In genomic region chr1:27049127-27049526, GRCh38 we compare ENCODE assay signal across 18 cellular contexts. TPM values are rescaled to one million over a fixed set of nuclear protein-coding genes. Genes with fewer than 3 reads are reported as not detected.
DNase-seq lines count a peak whose midpoint lies in the region; ATAC-seq, FAIRE-seq and TF ChIP-seq lines count a peak whose summit lies in the region.
"Had no signal": no experiment of that assay in that cellular context is flagged by ENCODE, and none has a peak within 500 bp of the region (broad histone marks: within the 10 kb centered on the region; RNA-seq: fewer than 3 reads in every experiment).

No MANE protein-coding gene starts in this region.

- H3K4me1 ChIP-seq in H9 (ENCODE audit: insufficient read depth, low read length) (peaks cover 8% of the 10 kb centered on the region; the same call in 1 of the 2 replicates), Karpas-422 (ENCODE audit: low read length) (peaks cover 15% of the 10 kb centered on the region), H1 (replicated peaks in 1 of 4; ENCODE audit: control insufficient read depth in 3 of 4, insufficient read depth in 4 of 4, low read length in 3 of 4) (peaks cover 6 to 20% (median 14%) of the 10 kb centered on the region in 4 experiments)

- no peak overlapping the region for H3K4me3 ChIP-seq in Karpas-422 (ENCODE audit: low read length)
- H3K4me3 ChIP-seq in H1 (ENCODE audit: extremely low read depth in 1 of 4, insufficient read depth in 2 of 4, low read depth in 3 of 4, low read length in 4 of 4): no peak overlapping the region
- H3K4me3 ChIP-seq: GM12878 had no signal

- H4K20me1 ChIP-seq in H9 (ENCODE audit: control insufficient read depth, insufficient read depth, insufficient read length) (no peaks in the 10 kb centered on the region), Karpas-422 (ENCODE audit: insufficient read depth, low read depth, low read length) (no peaks in the 10 kb centered on the region), H1 (replicated peaks in 1 of 2; ENCODE audit: control insufficient read depth in 1 of 2, insufficient read depth in 2 of 2, low read length in 2 of 2) (no peaks in the 10 kb centered on the region)

- H3K36me3 ChIP-seq in Karpas-422 (ENCODE audit: insufficient read depth, low read length): no peaks in the 10 kb centered on the region
- H3K36me3 ChIP-seq in H1 (ENCODE audit: control insufficient read depth in 2 of 4, insufficient read depth in 4 of 4, low read length in 3 of 4): no peaks in the 10 kb centered on the region

- H3K9me3 Mint-ChIP-seq in H9: peaks cover 0 to 4% of the 10 kb centered on the region in 2 experiments; a peak in 2 of 5 replicates
- no peaks in the 10 kb centered on the region for H3K9me3 Mint-ChIP-seq in nephron
- no peaks in the 10 kb centered on the region for H3K9me3 Mint-ChIP-seq in CD4-positive, alpha-beta T cell
- H3K9me3 Mint-ChIP-seq: CD4-positive, alpha-beta memory T cell had no signal

- H3K4ac ChIP-seq in H9 (ENCODE audit: low read depth, low read length): no peak overlapping the region
- no peak overlapping the region for H3K4ac ChIP-seq in H1 (replicated peaks; ENCODE audit: insufficient read length, low read depth, low read length)

- DNase-seq in H9 (no peak), Karpas-422 (no peak), H1 (ENCODE audit: low read depth in 1 of 2, low spot score in 2 of 2) (no peak), T-helper 17 cell (no peak), AG08396 (ENCODE audit: low spot score) (no peak)
- DNase-seq in CD4-positive, alpha-beta T cell: no peak
- no peak for DNase-seq in stimulated activated naive CD4-positive, alpha-beta T cell treated with Interleukin-2 at 50 U/mL for 16 hours (lab: John Stamatoyannopoulos, UW)
- DNase-seq: ACHN; AML-193; Calu3; CD4-positive, alpha-beta memory T cell; EL had no signal

- no peak overlapping the region for H4K91ac ChIP-seq in H9 (ENCODE audit: insufficient read length, low read depth, low read length)
- no peak overlapping the region for H4K91ac ChIP-seq in H1 (replicated peaks; ENCODE audit: insufficient read length, low read length)

- H3K23ac ChIP-seq in H9 (ENCODE audit: insufficient read length, low read depth, low read length) (no peak overlapping the region), H1 (ENCODE audit: insufficient read length) (no peak overlapping the region)

- no peak overlapping the region for H3K27ac ChIP-seq in H9 (ENCODE audit: insufficient read length, low read depth, low read length)
- no peak overlapping the region for H3K27ac ChIP-seq in Karpas-422 (ENCODE audit: low read length)
- 0 out of 2 replicates have a peak overlapping the region, but pooled peaks have one; percentile 10 for H3K27ac ChIP-seq in H1 (ENCODE audit: low read depth, low read length)
- H3K27ac ChIP-seq in CD4-positive, alpha-beta T cell (ENCODE audit: low read depth, low read length): no peak overlapping the region
- H3K27ac ChIP-seq: C4-2B had no signal

- H2BK20ac ChIP-seq in H9 (ENCODE audit: low read depth, low read length, poor library complexity, severe bottlenecking): no peak overlapping the region
- no peak overlapping the region for H2BK20ac ChIP-seq in H1 (ENCODE audit: low read length)

- POLR2A ChIA-PET in H1 (lab: Charles Lee; ENCODE audit: partially characterized antibody): interaction anchor here (0.7 to 58.9 kb wide), 9 partner anchors 7 to 106 kb away, joined by 3 to 1829 read pairs (median 5); partner anchors contain the start of genes SLC9A1, TENT5B and TRNP1
- POLR2A ChIA-PET in CD4-positive, alpha-beta T cell (lab: Charles Lee): no interaction called here

- no peak overlapping the region for H3K18ac ChIP-seq in H9 (ENCODE audit: insufficient read length, low read depth, low read length)
- peak overlapping the region; percentile 3; the same call in 1 of the 2 replicates for H3K18ac ChIP-seq in H1 (ENCODE audit: extremely low read depth, low read length)

- H2AK5ac ChIP-seq in H9 (ENCODE audit: insufficient read length, low read length) (no peak overlapping the region), H1 (ENCODE audit: low read depth, low read length) (no peak overlapping the region)

- H3K4me3 Mint-ChIP-seq in H9 (peak overlapping the region in 1 of 2 experiments; percentile 6; a peak in 1 of 5 replicates), nephron (no peak overlapping the region), T-helper 17 cell (no peak overlapping the region)
- no peak overlapping the region for H3K4me3 Mint-ChIP-seq in CD4-positive, alpha-beta T cell
- H3K4me3 Mint-ChIP-seq: CD4-positive, alpha-beta memory T cell had no signal

- TF ChIP-seq CTCF in H9 (conservative IDR thresholded peaks at IDR 0.05) (no peak), H1 (IDR thresholded peaks at IDR 0.05; ENCODE audit: control extremely low read depth in 1 of 3, insufficient read depth in 1 of 3, low read depth in 1 of 3, low read length in 3 of 3) (no peak), nephron (IDR thresholded peaks at IDR 0.05; ENCODE audit: unreplicated experiment in 3 of 3) (no peak)
- no peak for TF ChIP-seq CTCF in CD4-positive, alpha-beta T cell (IDR thresholded peaks at IDR 0.05)

- H3K9ac ChIP-seq in H9 (ENCODE audit: extremely low read depth, insufficient read length, low read length) (no peak overlapping the region), Karpas-422 (ENCODE audit: low read length) (peak overlapping the region; percentile 42), H1 (replicated peaks in 1 of 4; ENCODE audit: extremely low read depth in 1 of 4, low read depth in 3 of 4, low read length in 3 of 4) (no peak overlapping the region)

- FAIRE-seq in H1 (lab: Jason Lieb, UNC): no peak
- FAIRE-seq: GM12878, GM19239, H54 had no signal

- H2BK120ac ChIP-seq in H9 (ENCODE audit: low read depth, low read length, poor library complexity, severe bottlenecking) (no peak overlapping the region), H1 (replicated peaks; ENCODE audit: low read depth, low read length) (no peak overlapping the region)

- no peak overlapping the region for H2BK15ac ChIP-seq in H9 (ENCODE audit: low read depth, low read length)
- H2BK15ac ChIP-seq in H1 (ENCODE audit: low read length): no peak overlapping the region

- peaks cover 28 to 30% of the 10 kb centered on the region in 2 experiments for H3K4me1 Mint-ChIP-seq in H9
- H3K4me1 Mint-ChIP-seq in nephron: peaks cover 24% of the 10 kb centered on the region
- H3K4me1 Mint-ChIP-seq in CD4-positive, alpha-beta T cell (ENCODE audit: low read depth): peaks cover 21% of the 10 kb centered on the region
- peaks cover 13% of the 10 kb centered on the region for H3K4me1 Mint-ChIP-seq in T-helper 17 cell

- H3K14ac ChIP-seq in H9 (ENCODE audit: insufficient read depth, low read length): no peak overlapping the region
- no peak overlapping the region for H3K14ac ChIP-seq in H1 (ENCODE audit: insufficient read length)

- H3K9me3 ChIP-seq in H9 (ENCODE audit: control insufficient read depth, low read depth, low read length) (no peaks in the 10 kb centered on the region), Karpas-422 (ENCODE audit: low read length) (no peaks in the 10 kb centered on the region), H1 (ENCODE audit: insufficient read depth in 2 of 2, low read depth in 1 of 2, low read length in 1 of 2) (peaks cover 0 to 2% of the 10 kb centered on the region in 2 experiments; a peak in 1 of 4 replicates), T-helper 17 cell (ENCODE audit: control insufficient read depth, low read length, poor library complexity, severe bottlenecking) (no peaks in the 10 kb centered on the region)
- no peaks in the 10 kb centered on the region for H3K9me3 ChIP-seq in CD4-positive, alpha-beta T cell (ENCODE audit: control insufficient read depth, low read length)

- no peak overlapping the region for H2AFZ ChIP-seq in H9 (ENCODE audit: low read length)
- no peak overlapping the region for H2AFZ ChIP-seq in Karpas-422 (ENCODE audit: low read length)
- H2AFZ ChIP-seq in H1 (ENCODE audit: low read length): no peak overlapping the region

- no peaks in the 10 kb centered on the region for H3K27me3 ChIP-seq in H9 (ENCODE audit: insufficient read depth, low read length)
- H3K27me3 ChIP-seq in Karpas-422 (ENCODE audit: low read length): no peaks in the 10 kb centered on the region
- H3K27me3 ChIP-seq in H1 (replicated peaks in 1 of 4; ENCODE audit: control insufficient read depth in 3 of 4, extremely low read depth in 1 of 4, insufficient read depth in 3 of 4, low read length in 3 of 4): no peaks in the 10 kb centered on the region; a peak in 1 of 7 replicates
- no peaks in the 10 kb centered on the region for H3K27me3 ChIP-seq in CD4-positive, alpha-beta T cell (ENCODE audit: control insufficient read depth, insufficient read depth, low read length)

- H3K56ac ChIP-seq in H9 (ENCODE audit: insufficient read length, low read depth, low read length) (no peak overlapping the region), H1 (replicated peaks; ENCODE audit: insufficient read length, low read depth, low read length) (no peak overlapping the region)

- H3T11ph ChIP-seq in H9 (ENCODE audit: low read length): no peak overlapping the region

- H3K4me2 ChIP-seq in H9 (ENCODE audit: insufficient read depth, insufficient read length, low read length) (no peak overlapping the region), Karpas-422 (ENCODE audit: low read depth, low read length, poor library complexity, severe bottlenecking) (no peak overlapping the region), H1 (ENCODE audit: insufficient read depth in 1 of 2, low read depth in 2 of 2, low read length in 2 of 2) (no peak overlapping the region)

- H3K79me2 ChIP-seq in H9 (ENCODE audit: insufficient read depth, low read length): no peaks in the 10 kb centered on the region
- no peaks in the 10 kb centered on the region for H3K79me2 ChIP-seq in Karpas-422 (ENCODE audit: low read length)
- no peaks in the 10 kb centered on the region for H3K79me2 ChIP-seq in H1 (ENCODE audit: control insufficient read depth in 1 of 2, insufficient read depth in 2 of 2, low read length in 2 of 2)

- H4K8ac ChIP-seq in H9 (replicated peaks; ENCODE audit: insufficient read length, low read depth, low read length): no peak overlapping the region
- H4K8ac ChIP-seq in H1 (ENCODE audit: extremely low read depth, insufficient read depth, low read length): no peak overlapping the region

- H2BK5ac ChIP-seq in H9 (ENCODE audit: insufficient read length, low read length) (no peak overlapping the region), H1 (ENCODE audit: low read depth, low read length) (no peak overlapping the region)

- H3K27ac Mint-ChIP-seq in H9: peak overlapping the region in 2 of 3 experiments; percentile 13 to 70; a peak in 2 of 7 replicates
- peak overlapping the region; percentile 62 to 75 (median 68) for H3K27ac Mint-ChIP-seq in nephron
- no peak overlapping the region for H3K27ac Mint-ChIP-seq in CD4-positive, alpha-beta T cell
- H3K27ac Mint-ChIP-seq in T-helper 17 cell: no peak overlapping the region
- H3K27ac Mint-ChIP-seq: CD4-positive, alpha-beta memory T cell had no signal

- TF ChIP-seq POLR2A in H1 (IDR thresholded peaks at IDR 0.05; ENCODE audit: control extremely low read depth in 1 of 2, low read depth in 2 of 2, low read length in 2 of 2): no peak

- H4K5ac ChIP-seq in H9 (ENCODE audit: insufficient read length, low read depth, low read length) (no peak overlapping the region), H1 (ENCODE audit: insufficient read length, low read depth, low read length) (no peak overlapping the region)

- intact Hi-C loops in CD4-positive, alpha-beta T cell (cut with DNase I, micrococcal nuclease): no loop called here

- ATAC-seq in CD4-positive, alpha-beta T cell (ENCODE audit: poor library complexity): no peak
- no peak for ATAC-seq in T-helper 17 cell
- ATAC-seq: GM12878, HCT116 had no signal

- no peak for TF ChIP-seq EP300 in H1 (IDR thresholded peaks at IDR 0.05; ENCODE audit: borderline replicate concordance in 1 of 2, low read depth in 2 of 2, low read length in 2 of 2)

- WGBS in H9 (ENCODE audit: extremely low coverage, insufficient read length, low lambda C conversion rate): no CpG with 5 or more reads among the region's 2 CpGs
- WGBS in H1 (ENCODE audit: extremely low coverage in 1 of 2, insufficient coverage in 1 of 2, insufficient read length in 1 of 2, insufficient replicate concordance in 2 of 2, low coverage in 1 of 2, low lambda C conversion rate in 2 of 2, missing lambda C conversion rate in 1 of 2), 2 experiments: 95% methylated on average over 2 of the region's 2 CpGs; no CpG with 5 or more reads in 1 of the 2 experiments

- no peak overlapping the region for H2BK12ac ChIP-seq in H9 (ENCODE audit: insufficient read length, low read depth, low read length)
- no peak overlapping the region for H2BK12ac ChIP-seq in H1 (ENCODE audit: low read depth, low read length)

- H3K27me3 Mint-ChIP-seq in H9 (ENCODE audit: low read depth) (no peaks in the 10 kb centered on the region; the same call in 1 of the 2 replicates), nephron (ENCODE audit: low read depth) (no peaks in the 10 kb centered on the region), T-helper 17 cell (no peaks in the 10 kb centered on the region)
- no peaks in the 10 kb centered on the region for H3K27me3 Mint-ChIP-seq in CD4-positive, alpha-beta T cell
- H3K27me3 Mint-ChIP-seq: CD4-positive, alpha-beta memory T cell had no signal

- H3K36me3 Mint-ChIP-seq in H9 (ENCODE audit: insufficient read depth in 1 of 3, low read depth in 3 of 3): peaks cover 0 to 7% (median 0%) of the 10 kb centered on the region in 3 experiments; a peak in 2 of 7 replicates
- no peaks in the 10 kb centered on the region for H3K36me3 Mint-ChIP-seq in nephron (ENCODE audit: low read depth)
- no peaks in the 10 kb centered on the region for H3K36me3 Mint-ChIP-seq in CD4-positive, alpha-beta T cell (ENCODE audit: low read depth)
- no peaks in the 10 kb centered on the region for H3K36me3 Mint-ChIP-seq in T-helper 17 cell (ENCODE audit: low read depth)
- H3K36me3 Mint-ChIP-seq: CD4-positive, alpha-beta memory T cell had no signal

- H3K79me1 ChIP-seq in H9 (ENCODE audit: insufficient read depth, low read depth, low read length, poor library complexity, severe bottlenecking): no peaks in the 10 kb centered on the region
- H3K79me1 ChIP-seq in H1 (ENCODE audit: low read depth, low read length): no peaks in the 10 kb centered on the region; the same call in 1 of the 2 replicates

- no peak for TF ChIP-seq RAD21 in H1 (IDR thresholded peaks at IDR 0.05 in 1 of 2, conservative IDR thresholded peaks at IDR 0.05 in 1 of 2; ENCODE audit: low read depth in 2 of 2, low read length in 2 of 2)

- H3K23me2 ChIP-seq in H9 (ENCODE audit: insufficient read length, low read depth, low read length, poor library complexity, severe bottlenecking) (no peaks in the 10 kb centered on the region), H1 (ENCODE audit: low read depth, low read length) (no peaks in the 10 kb centered on the region)

- no peaks in the 10 kb centered on the region for H3K9me2 ChIP-seq in Karpas-422 (replicated peaks; ENCODE audit: insufficient read depth, low read length)

- CTCF ChIA-PET in H1 (lab: Charles Lee; ENCODE audit: partially characterized antibody): interaction anchor here (0.6 to 26.4 kb wide), 9 partner anchors 7 to 360 kb away, joined by 3 to 790 read pairs (median 5); partner anchors contain the start of gene TRNP1
- CTCF ChIA-PET in CD4-positive, alpha-beta T cell (lab: Charles Lee): no interaction called here

RNA-seq across cellular contexts. Expression of gene TENT5B, which starts 36.5 kb away (rescaled TPM):
- total RNA-seq in H9 (2021) (124 and 126 TPM in 2 replicates), T-helper 17 cell (not detected)
- not detected in 2 replicates for total RNA-seq in Karpas-422 (2014; rRNA removed; shearing (Covaris generic); ENCODE audit: low replicate concordance)
- 118 and 129 TPM in 2 replicates for total RNA-seq in H1 (2021; fragmentation: NEBNext Ultra II Directional; extraction: Animal tissue kit (Norgen Biotek cat#: 25700))
- 119 and 188 TPM in 2 replicates for polyA plus RNA-seq in H1 (2011; rRNA removed)
- 156 TPM for polyA plus RNA-seq in H1 (2011; cell fraction: cytosol; rRNA removed)
- polyA plus RNA-seq in H1 (2011; cell fraction: nucleus; rRNA removed): 142 TPM
- 104 to 136 TPM (median 132 TPM) in 4 replicates for polyA plus RNA-seq in H1 (2012, experiment 1 of 2)
- polyA plus RNA-seq in H1 (2012, experiment 2 of 2): 157 TPM
- 64.1 TPM for polyA plus RNA-seq in H1 (2013, experiment 1 of 2)
- 57.8 TPM for polyA plus RNA-seq in H1 (2013, experiment 2 of 2)
- 138 and 188 TPM in 2 replicates for polyA minus RNA-seq in H1 (2011; rRNA and poly(A)+ RNA removed)
- 164 TPM for polyA minus RNA-seq in H1 (2011; cell fraction: cytosol; rRNA and poly(A)+ RNA removed)
- polyA minus RNA-seq in H1 (2011; cell fraction: nucleus; rRNA and poly(A)+ RNA removed): 132 TPM
- not detected for total RNA-seq in CD4-positive, alpha-beta T cell
- total RNA-seq: CD4-positive, alpha-beta memory T cell had no signal
- polyA plus RNA-seq: CD4-positive, alpha-beta memory T cell had no signal

RNA-seq across cellular contexts. Expression of gene TRNP1, which starts 55.6 kb away (rescaled TPM):
- 38.4 and 39.0 TPM in 2 replicates for total RNA-seq in H9 (2021)
- total RNA-seq in Karpas-422 (2014; rRNA removed; shearing (Covaris generic); ENCODE audit: low replicate concordance): not detected in 2 replicates
- total RNA-seq in H1 (2021; fragmentation: NEBNext Ultra II Directional; extraction: Animal tissue kit (Norgen Biotek cat#: 25700)): 51.6 and 51.7 TPM in 2 replicates
- polyA plus RNA-seq in H1 (2011; rRNA removed): 102 and 106 TPM in 2 replicates
- polyA plus RNA-seq in H1 (2011; cell fraction: cytosol; rRNA removed): 69.8 TPM
- polyA plus RNA-seq in H1 (2011; cell fraction: nucleus; rRNA removed): 31.0 TPM
- polyA plus RNA-seq in H1 (2012, experiment 1 of 2): 30.9 to 32.4 TPM (median 31.9 TPM) in 4 replicates
- polyA plus RNA-seq in H1 (2012, experiment 2 of 2): 43.6 TPM
- 29.6 TPM for polyA plus RNA-seq in H1 (2013, experiment 1 of 2)
- polyA plus RNA-seq in H1 (2013, experiment 2 of 2): 28.1 TPM
- 17.3 and 19.1 TPM in 2 replicates for polyA minus RNA-seq in H1 (2011; rRNA and poly(A)+ RNA removed)
- 31.3 TPM for polyA minus RNA-seq in H1 (2011; cell fraction: cytosol; rRNA and poly(A)+ RNA removed)
- polyA minus RNA-seq in H1 (2011; cell fraction: nucleus; rRNA and poly(A)+ RNA removed): 49.0 TPM
- under 1 TPM; 0.19 to 0.20 TPM for total RNA-seq in CD4-positive, alpha-beta T cell
- total RNA-seq in T-helper 17 cell: under 1 TPM in 1 of 2 donors, not detected in 1; 0.22 TPM
- total RNA-seq: CD4-positive, alpha-beta memory T cell had no signal
- polyA plus RNA-seq: CD4-positive, alpha-beta memory T cell; GM12878 had no signal

Comparison
In these comparisons a context has a peak if more than half of its experiments do, and no peak if none do; other contexts are left out.
1. H3K27ac Mint-ChIP-seq: peak in H9 (2 of 3) and nephron (3 of 3); none in CD4-positive, alpha-beta T cell (single experiment) and T-helper 17 cell (single experiment).
2. RNA of gene TENT5B, which starts 36.5 kb away (total RNA-seq): 124 to 126 TPM in H9 and 118 to 129 TPM in H1; not detected in T-helper 17 cell, not detected in CD4-positive, alpha-beta T cell and not detected in Karpas-422; every median in the first group is over 100 times any median in the second.
3. RNA of gene TRNP1, which starts 55.6 kb away (total RNA-seq): 51.6 to 51.7 TPM in H1 and 38.4 to 39.0 TPM in H9; 0.22 TPM in T-helper 17 cell, 0.19 to 0.20 TPM in CD4-positive, alpha-beta T cell and not detected in Karpas-422; every median in the first group is over 10 times any median in the second.